Comparison of ENCODE assay signal across 14 cellular contexts in genomic region chr5:172841258-172841657, GRCh38. TPM values are rescaled to one million over a fixed set of nuclear protein-coding genes. Genes with fewer than 3 reads are reported as not detected.
A peak's percentile ranks its signal among the peaks of the same experiment; 100 is the strongest.
DNase-seq lines count a peak whose midpoint lies in the region; ATAC-seq, FAIRE-seq and TF ChIP-seq lines count a peak whose summit lies in the region.
"Had no signal": no experiment of that assay in that cellular context is flagged by ENCODE, and none has a peak within 500 bp of the region (broad histone marks: within the 10 kb centered on the region; RNA-seq: fewer than 3 reads in every experiment).

No MANE protein-coding gene starts in this region.

- H2AFZ ChIP-seq in astrocyte (ENCODE audit: low read depth, low read length), result no peak overlapping the region

- no peaks in the 10 kb centered on the region for H3K27me3 Mint-ChIP-seq in astrocyte (ENCODE audit: low read depth, unreplicated experiment)
- H3K27me3 Mint-ChIP-seq: stimulated activated memory B cell treated with anti-CD40 and anti-IgM and Interleukin-4, amounts not matched to agents 10 μg/mL and 1 μg/mL and 100 μg/mL, for 72 hours had no signal

- DNase-seq in astrocyte (ENCODE audit: low read depth) (no peak), psoas muscle (no peak), NCI-H1436 (lab: John Stamatoyannopoulos, UW) (no peak), H7 (no peak), tibial nerve (ENCODE audit: low spot score in 2 of 2) (no peak)
- DNase-seq: effector CD4-positive, alpha-beta T cell; foreskin fibroblast; NCI-H446 treated with DMSO at 0.1 percent for 48 hours; stimulated activated CD4-positive, alpha-beta T cell treated with anti-CD3 and anti-CD28 coated beads, Interleukin-4, amount 100 ng/mL, for 4 hours had no signal

- H3K4me1 ChIP-seq in astrocyte (ENCODE audit: insufficient read depth, low read length) (no peaks in the 10 kb centered on the region), psoas muscle (peaks cover 50% of the 10 kb centered on the region), tibial nerve (peaks cover 0 to 50% (median 19%) of the 10 kb centered on the region in 4 donors)

- no peak overlapping the region for H3K27ac Mint-ChIP-seq in astrocyte (ENCODE audit: unreplicated experiment)
- H3K27ac Mint-ChIP-seq: stimulated activated memory B cell treated with anti-CD40 and anti-IgM and Interleukin-4, amounts not matched to agents 10 μg/mL and 1 μg/mL and 100 μg/mL, for 72 hours had no signal

- H3K27me3 ChIP-seq in astrocyte (ENCODE audit: insufficient read depth, low read length) (no peaks in the 10 kb centered on the region), psoas muscle (ENCODE audit: insufficient read depth in 3 of 3, low read length in 2 of 3) (no peaks in the 10 kb centered on the region), H7 (ENCODE audit: control insufficient read depth, insufficient read depth, low read length) (no peaks in the 10 kb centered on the region), tibial nerve (no peaks in the 10 kb centered on the region)

- FAIRE-seq in astrocyte (lab: Jason Lieb, UNC), result no peak

- H3K4me2 ChIP-seq in astrocyte (ENCODE audit: low read length), result no peak overlapping the region

- intact Hi-C loops in psoas muscle (cut with DNase I), result no loop called here

- H3K4me3 ChIP-seq in astrocyte (ENCODE audit: insufficient read depth, low read depth, low read length) (no peak overlapping the region), psoas muscle (no peak overlapping the region), H7 (ENCODE audit: insufficient read depth, low read depth, low read length) (no peak overlapping the region), tibial nerve (no peak overlapping the region)

- H3K27ac ChIP-seq in C4-2B (peak overlapping the region; percentile 5; the same call in 1 of the 2 replicates), KOPT-K1 (ENCODE audit: low read depth, low read length, poor library complexity, severe bottlenecking) (peak overlapping the region; percentile 20), astrocyte (ENCODE audit: low read depth, low read length) (no peak overlapping the region), psoas muscle (peak overlapping the region; percentile 73), tibial nerve (peak overlapping the region in 2 of 4 donors; percentile 45 to 77)

- TF ChIP-seq EP300 in tibial nerve (IDR thresholded peaks at IDR 0.05), result no peak

- ATAC-seq in psoas muscle (peak; percentile 38 to 62 (median 52)), GM21619 (IDR thresholded peaks at IDR 0.05; ENCODE audit: unreplicated experiment) (no peak)
- ATAC-seq: HCT116; stimulated activated memory B cell treated with anti-CD40 and anti-IgM and Interleukin-4, amounts not matched to agents 10 μg/mL and 1 μg/mL and 100 μg/mL, for 72 hours had no signal

- no peaks in the 10 kb centered on the region for H3K9me3 Mint-ChIP-seq in astrocyte (ENCODE audit: unreplicated experiment)
- H3K9me3 Mint-ChIP-seq: stimulated activated memory B cell treated with anti-CD40 and anti-IgM and Interleukin-4, amounts not matched to agents 10 μg/mL and 1 μg/mL and 100 μg/mL, for 72 hours had no signal

- H3K4me3 Mint-ChIP-seq in astrocyte (ENCODE audit: unreplicated experiment), result peak overlapping the region; percentile 1
- H3K4me3 Mint-ChIP-seq: stimulated activated memory B cell treated with anti-CD40 and anti-IgM and Interleukin-4, amounts not matched to agents 10 μg/mL and 1 μg/mL and 100 μg/mL, for 72 hours had no signal

- WGBS in psoas muscle, 3 donors, result 26 to 33% (median 27%) methylated on average over 6 of the region's 6 CpGs
- 73 to 74% methylated on average over 6 of the region's 6 CpGs for WGBS in tibial nerve, 2 donors

- H3K36me3 Mint-ChIP-seq in astrocyte (ENCODE audit: low read depth, unreplicated experiment), result peaks cover 9% of the 10 kb centered on the region

- no peak for TF ChIP-seq POLR2A in tibial nerve (IDR thresholded peaks at IDR 0.05)

- no peak overlapping the region for H3K9ac ChIP-seq in astrocyte (ENCODE audit: low read length)

- H3K9me3 ChIP-seq in KOPT-K1 (ENCODE audit: insufficient read depth, low read length, poor library complexity, severe bottlenecking) (no peaks in the 10 kb centered on the region), astrocyte (ENCODE audit: insufficient read depth, low read depth, low read length) (no peaks in the 10 kb centered on the region), psoas muscle (no peaks in the 10 kb centered on the region), tibial nerve (no peaks in the 10 kb centered on the region)

- no peak for TF ChIP-seq CTCF in C4-2B (conservative IDR thresholded peaks at IDR 0.05)
- no peak for TF ChIP-seq CTCF in astrocyte (IDR thresholded peaks at IDR 0.05; ENCODE audit: insufficient read depth, low read depth, low read length)
- TF ChIP-seq CTCF in psoas muscle (IDR thresholded peaks at IDR 0.05), result no peak
- TF ChIP-seq CTCF in tibial nerve (IDR thresholded peaks at IDR 0.05), result no peak

- H4K20me1 ChIP-seq in astrocyte (ENCODE audit: insufficient read depth, low read length), result peaks cover 87% of the 10 kb centered on the region

- peaks cover 1% of the 10 kb centered on the region for H3K4me1 Mint-ChIP-seq in astrocyte (ENCODE audit: low read depth, unreplicated experiment)

- peaks cover 98% of the 10 kb centered on the region for H3K79me2 ChIP-seq in astrocyte (ENCODE audit: insufficient read depth, low read length)

- H3K36me3 ChIP-seq in KOPT-K1 (ENCODE audit: insufficient read depth, low read length) (peaks cover 73% of the 10 kb centered on the region), astrocyte (ENCODE audit: insufficient read depth, low read length) (peaks cover 15% of the 10 kb centered on the region), psoas muscle (ENCODE audit: insufficient read depth in 1 of 2, low read depth in 1 of 2) (peaks cover 0 to 5% of the 10 kb centered on the region in 2 donors), H7 (replicated peaks; ENCODE audit: control insufficient read depth, insufficient read depth, low read length) (no peaks in the 10 kb centered on the region; the same call in none of the 2 replicates), tibial nerve (peaks cover 0 to 11% (median 0%) of the 10 kb centered on the region in 3 donors)

RNA-seq across cellular contexts. Expression of gene ERGIC1, which starts 7.2 kb away (rescaled TPM):
- total RNA-seq in astrocyte, result 131 and 137 TPM in 2 replicates
- total RNA-seq in psoas muscle, result 10 to 100 TPM; 49.9 to 86.5 (median 53.7) TPM
- 100 to 1,000 TPM in 1 of 3 donors, 10 to 100 TPM in 2; 50.5 to 116 (median 60.1) TPM for polyA plus RNA-seq in psoas muscle
- total RNA-seq in H7 (2014; rRNA removed; shearing (Covaris generic)), result 97.7 and 102 TPM in 2 replicates
- total RNA-seq in tibial nerve, result 100 to 1,000 TPM in 2 of 4 donors, 10 to 100 TPM in 2; 60.9 to 123 (median 99.3) TPM
